In genomic region chr9:1989500-1989899, GRCh38 we compare ENCODE assay signal across 28 cellular contexts.
"Had no signal": no experiment of that assay in that cellular context is flagged by ENCODE, and none has a peak within 500 bp of the region (broad histone marks: within the 10 kb centered on the region; RNA-seq: fewer than 3 reads in every experiment).

No MANE protein-coding gene starts in this region.

- H3K9me3 Mint-ChIP-seq: stimulated activated effector memory CD8-positive, alpha-beta T cell treated with anti-CD3 and anti-CD28 coated beads, Interleukin-12 subunit alpha, Interleukin-12 subunit beta, amount 100 ng/mL, for 72 hours; stimulated activated memory B cell treated with anti-CD40 and anti-IgM and Interleukin-4, amounts not matched to agents 10 μg/mL and 1 μg/mL and 100 μg/mL, for 72 hours; stimulated activated naive B cell treated with anti-CD40 and anti-IgM and Interleukin-4, amounts not matched to agents 10 μg/mL and 1 μg/mL and 100 μg/mL, for 72 hours; stimulated activated naive CD8-positive, alpha-beta T cell treated with anti-CD3 and anti-CD28 coated beads, Interleukin-15, amount 100 ng/mL, for 72 hours; stimulated activated naive CD8-positive, alpha-beta T cell treated with anti-CD3 and anti-CD28 coated beads, Interleukin-15, Interleukin-2, amounts not matched to agents 100 ng/mL and 50 ng/mL, for 24 hours; type B pancreatic cell had no signal

- H3K27ac Mint-ChIP-seq: stimulated activated effector memory CD8-positive, alpha-beta T cell treated with anti-CD3 and anti-CD28 coated beads, Interleukin-12 subunit alpha, Interleukin-12 subunit beta, amount 100 ng/mL, for 72 hours; stimulated activated memory B cell treated with anti-CD40 and anti-IgM and Interleukin-4, amounts not matched to agents 10 μg/mL and 1 μg/mL and 100 μg/mL, for 72 hours; stimulated activated naive B cell treated with anti-CD40 and anti-IgM and Interleukin-4, amounts not matched to agents 10 μg/mL and 1 μg/mL and 100 μg/mL, for 72 hours; stimulated activated naive CD8-positive, alpha-beta T cell treated with anti-CD3 and anti-CD28 coated beads, Interleukin-15, amount 100 ng/mL, for 72 hours; stimulated activated naive CD8-positive, alpha-beta T cell treated with anti-CD3 and anti-CD28 coated beads, Interleukin-15, Interleukin-2, amounts not matched to agents 100 ng/mL and 50 ng/mL, for 24 hours; type B pancreatic cell had no signal

- H3K36me3 ChIP-seq: stomach, suprapubic skin, thoracic aorta, thyroid gland, tibial artery, tibial nerve, transverse colon, upper lobe of left lung, upper lobe of right lung, uterus, vagina had no signal

- H3K27ac ChIP-seq: stomach, suprapubic skin, testis, thoracic aorta, thyroid gland, tibial artery, tibial nerve, transverse colon, upper lobe of left lung, upper lobe of right lung, uterus, vagina had no signal

- H3K36me3 Mint-ChIP-seq: stimulated activated effector memory CD8-positive, alpha-beta T cell treated with anti-CD3 and anti-CD28 coated beads, Interleukin-12 subunit alpha, Interleukin-12 subunit beta, amount 100 ng/mL, for 72 hours; stimulated activated memory B cell treated with anti-CD40 and anti-IgM and Interleukin-4, amounts not matched to agents 10 μg/mL and 1 μg/mL and 100 μg/mL, for 72 hours; stimulated activated naive B cell treated with anti-CD40 and anti-IgM and Interleukin-4, amounts not matched to agents 10 μg/mL and 1 μg/mL and 100 μg/mL, for 72 hours; type B pancreatic cell had no signal

- H3K4me3 Mint-ChIP-seq: stimulated activated effector memory CD8-positive, alpha-beta T cell treated with anti-CD3 and anti-CD28 coated beads, Interleukin-12 subunit alpha, Interleukin-12 subunit beta, amount 100 ng/mL, for 72 hours; stimulated activated memory B cell treated with anti-CD40 and anti-IgM and Interleukin-4, amounts not matched to agents 10 μg/mL and 1 μg/mL and 100 μg/mL, for 72 hours; stimulated activated naive B cell treated with anti-CD40 and anti-IgM and Interleukin-4, amounts not matched to agents 10 μg/mL and 1 μg/mL and 100 μg/mL, for 72 hours; stimulated activated naive CD8-positive, alpha-beta T cell treated with anti-CD3 and anti-CD28 coated beads, Interleukin-15, amount 100 ng/mL, for 72 hours; stimulated activated naive CD8-positive, alpha-beta T cell treated with anti-CD3 and anti-CD28 coated beads, Interleukin-15, Interleukin-2, amounts not matched to agents 100 ng/mL and 50 ng/mL, for 24 hours; type B pancreatic cell had no signal

- H3K4me1 Mint-ChIP-seq: stimulated activated effector memory CD8-positive, alpha-beta T cell treated with anti-CD3 and anti-CD28 coated beads, Interleukin-12 subunit alpha, Interleukin-12 subunit beta, amount 100 ng/mL, for 72 hours; stimulated activated memory B cell treated with anti-CD40 and anti-IgM and Interleukin-4, amounts not matched to agents 10 μg/mL and 1 μg/mL and 100 μg/mL, for 72 hours; stimulated activated naive B cell treated with anti-CD40 and anti-IgM and Interleukin-4, amounts not matched to agents 10 μg/mL and 1 μg/mL and 100 μg/mL, for 72 hours; stimulated activated naive CD8-positive, alpha-beta T cell treated with anti-CD3 and anti-CD28 coated beads, Interleukin-15, amount 100 ng/mL, for 72 hours had no signal

- H3K4me3 ChIP-seq: stomach, suprapubic skin, testis, thoracic aorta, thyroid gland, tibial artery, tibial nerve, transverse colon, upper lobe of left lung, upper lobe of right lung, uterus, vagina had no signal

- H3K27me3 Mint-ChIP-seq: stimulated activated naive CD8-positive, alpha-beta T cell treated with anti-CD3 and anti-CD28 coated beads, Interleukin-15, amount 100 ng/mL, for 72 hours had no signal

- ATAC-seq: stimulated activated effector memory CD8-positive, alpha-beta T cell treated with anti-CD3 and anti-CD28 coated beads, Interleukin-12 subunit alpha, Interleukin-12 subunit beta, amount 100 ng/mL, for 72 hours; stimulated activated memory B cell treated with anti-CD40 and anti-IgM and Interleukin-4, amounts not matched to agents 10 μg/mL and 1 μg/mL and 100 μg/mL, for 72 hours; stimulated activated naive B cell treated with anti-CD40 and anti-IgM and Interleukin-4, amounts not matched to agents 10 μg/mL and 1 μg/mL and 100 μg/mL, for 72 hours; stimulated activated naive CD8-positive, alpha-beta T cell treated with anti-CD3 and anti-CD28 coated beads, Interleukin-15, amount 100 ng/mL, for 72 hours; stimulated activated naive CD8-positive, alpha-beta T cell treated with anti-CD3 and anti-CD28 coated beads, Interleukin-15, Interleukin-2, amounts not matched to agents 100 U/mL and 50 U/mL, for 24 hours; upper lobe of right lung had no signal

- DNase-seq: stimulated activated CD4-positive, alpha-beta T cell treated with anti-CD3 and anti-CD28 coated beads, Interleukin-2, amount 100 ng/mL, for 48 hours; stimulated activated CD4-positive, alpha-beta T cell treated with anti-CD3 and anti-CD28 coated beads, Interleukin-4, amount 100 ng/mL, for 1 hour; stimulated activated CD4-positive, alpha-beta T cell treated with anti-CD3 and anti-CD28 coated beads, Interleukin-4, amount 100 ng/mL, for 24 hours; stimulated activated CD4-positive, alpha-beta T cell treated with anti-CD3 and anti-CD28 coated beads, Interleukin-4, amount 100 ng/mL, for 4 hours; stimulated activated CD8-positive, alpha-beta memory T cell treated with anti-CD3 and anti-CD28 coated beads, Interleukin-4, amount 100 ng/mL, for 48 hours; stimulated activated naive B cell treated with anti-CD40 and anti-IgM and Interleukin-4, amounts not matched to agents 10 μg/mL and 1 μg/mL and 100 μg/mL, for 72 hours; stimulated activated naive CD4-positive, alpha-beta T cell; stimulated activated naive CD4-positive, alpha-beta T cell treated with Interleukin-2 at 50 U/mL for 16 hours; stimulated activated naive CD8-positive, alpha-beta T cell treated with anti-CD3 and anti-CD28 coated beads, Interleukin-15, amount 100 ng/mL, for 72 hours; stimulated activated naive CD8-positive, alpha-beta T cell treated with anti-CD3 and anti-CD28 coated beads, Interleukin-15, Interleukin-2, amounts not matched to agents 100 U/mL and 50 U/mL, for 24 hours; stomach; substantia nigra; testis; thyroid gland; tibial artery; transverse colon; trophoblast cell; upper lobe of right lung; uterus had no signal

- H3K4me1 ChIP-seq: stomach, suprapubic skin, testis, thyroid gland, tibial artery, tibial nerve, transverse colon, upper lobe of left lung, upper lobe of right lung, uterus, vagina had no signal

- H3K27me3 ChIP-seq: stomach, suprapubic skin, testis, thyroid gland, tibial artery, tibial nerve, transverse colon, upper lobe of left lung, upper lobe of right lung, uterus, vagina had no signal

- H3K9me3 ChIP-seq: stomach, suprapubic skin, testis, thoracic aorta, thyroid gland, tibial artery, tibial nerve, transverse colon, upper lobe of left lung, upper lobe of right lung, uterus, vagina had no signal
